30 cellular contexts compared by ENCODE assay signal in the genomic region with DNA sequence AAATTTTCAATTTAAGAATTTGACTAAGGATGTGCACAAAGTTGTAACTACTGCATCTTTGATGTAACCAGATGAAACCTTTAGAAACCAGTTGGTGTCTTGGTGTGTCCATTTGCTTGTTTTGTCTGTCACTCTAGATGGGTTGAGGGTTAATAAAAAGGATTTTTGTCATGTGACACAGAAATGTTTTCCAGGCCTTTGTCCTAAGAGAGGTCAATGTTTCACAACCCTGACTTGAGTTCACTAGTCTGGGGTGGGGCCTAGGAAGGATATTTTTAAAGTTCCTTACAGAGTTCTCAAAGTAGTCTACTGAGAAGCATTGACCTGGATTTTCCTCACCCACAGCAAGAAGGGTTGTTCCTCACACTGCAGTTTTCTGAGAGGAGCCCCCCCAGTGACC.
"Had no signal": no experiment of that assay in that cellular context is flagged by ENCODE, and none has a peak within 500 bp of the region (broad histone marks: within the 10 kb centered on the region; RNA-seq: fewer than 3 reads in every experiment).

No MANE protein-coding gene starts in this region.

- ATAC-seq: activated CD8-positive, alpha-beta T cell treated with anti-CD3 and anti-CD28 coated beads for 36 hours; activated T-cell treated with anti-CD3 and anti-CD28 coated beads, Interleukin-2, amount 50 U/mL, for 72 hours; activated T-helper 17 cell treated with anti-CD3 and anti-CD28 coated beads, Interleukin-2, amount 50 U/mL, for 72 hours; PC-3 had no signal

- H3K36me3 ChIP-seq: Peyer's patch, WERI-Rb-1 had no signal

- H3K27ac ChIP-seq: Peyer's patch, WERI-Rb-1 had no signal

- H3K27me3 ChIP-seq: Peyer's patch had no signal

- H3K9me3 ChIP-seq: Peyer's patch had no signal

- DNase-seq: activated CD4-positive, alpha-beta T cell treated with anti-CD3 and anti-CD28 coated beads for 1 hour; activated CD4-positive, alpha-beta T cell treated with anti-CD3 and anti-CD28 coated beads for 48 hours; activated CD4-positive, CD25-positive, alpha-beta regulatory T cell; activated CD8-positive, alpha-beta T cell treated with anti-CD3 and anti-CD28 coated beads for 36 hours; activated effector memory CD4-positive, alpha-beta T cell treated with anti-CD3 and anti-CD28 coated beads, Interleukin-2, amount 50 U/mL, for 16 hours; activated naive CD4-positive, alpha-beta T cell treated with Interleukin-2 at 50 U/mL for 16 hours; activated naive CD8-positive, alpha-beta T cell treated with anti-CD3 and anti-CD28 coated beads, Interleukin-2, amount 10 ng/mL, durations not matched to agents 7 days and 5 days; activated T-cell treated with anti-CD3 and anti-CD28 coated beads, Interleukin-2, amount 50 U/mL, for 1 hour; activated T-cell treated with anti-CD3 and anti-CD28 coated beads, Interleukin-2, amount 50 U/mL, for 72 hours; anterior cingulate cortex; central memory CD4-positive, alpha-beta T cell; NCI-H1048; NCI-H1105 treated with DMSO at 0.1 percent for 48 hours; NCI-H1436; NCI-H1694; NCI-H1930; NCI-H2081 treated with DMSO at 0.1 percent for 48 hours; NCI-H226; NCI-H446 treated with DMSO at 0.1 percent for 48 hours; NCI-H524; PC-3; Peyer's patch; RPMI8226; SW 1271; T-helper 1 cell; T-helper 2 cell; T-helper 9 cell; WERI-Rb-1 had no signal

- H3K4me1 ChIP-seq: Peyer's patch had no signal

- H3K4me3 ChIP-seq: Peyer's patch had no signal

- FAIRE-seq: bronchial epithelial cell had no signal
